In the genomic region with DNA sequence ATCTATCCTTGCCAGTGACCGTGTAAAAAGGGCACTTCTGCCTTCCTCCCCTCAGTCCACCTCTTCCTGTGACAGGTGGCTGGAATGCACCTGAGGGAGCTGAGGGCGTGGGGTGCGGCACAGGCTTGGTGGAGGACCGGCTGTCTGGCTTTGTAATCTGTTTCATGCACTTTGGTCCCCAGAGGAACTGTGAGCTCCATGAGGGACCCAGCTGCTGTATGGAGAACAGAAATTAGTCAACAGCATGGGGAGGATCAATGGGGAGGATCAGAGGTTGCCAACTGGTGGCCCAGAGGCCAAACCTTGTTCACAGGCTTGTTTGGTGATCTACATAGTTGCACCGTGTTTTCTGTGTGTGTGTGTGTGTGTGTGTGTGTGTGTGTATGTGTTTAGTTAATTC, we compare ENCODE assay signal across 1 cellular context.
TF ChIP-seq lines count a peak whose summit lies in the region.

No MANE protein-coding gene starts in this region.

TF ChIP-seq in HepG2, 621 proteins besides CTCF, POLR2A, EP300 and RAD21 (continued from another document and continues in another):
- TF ChIP-seq, protein P1, sequence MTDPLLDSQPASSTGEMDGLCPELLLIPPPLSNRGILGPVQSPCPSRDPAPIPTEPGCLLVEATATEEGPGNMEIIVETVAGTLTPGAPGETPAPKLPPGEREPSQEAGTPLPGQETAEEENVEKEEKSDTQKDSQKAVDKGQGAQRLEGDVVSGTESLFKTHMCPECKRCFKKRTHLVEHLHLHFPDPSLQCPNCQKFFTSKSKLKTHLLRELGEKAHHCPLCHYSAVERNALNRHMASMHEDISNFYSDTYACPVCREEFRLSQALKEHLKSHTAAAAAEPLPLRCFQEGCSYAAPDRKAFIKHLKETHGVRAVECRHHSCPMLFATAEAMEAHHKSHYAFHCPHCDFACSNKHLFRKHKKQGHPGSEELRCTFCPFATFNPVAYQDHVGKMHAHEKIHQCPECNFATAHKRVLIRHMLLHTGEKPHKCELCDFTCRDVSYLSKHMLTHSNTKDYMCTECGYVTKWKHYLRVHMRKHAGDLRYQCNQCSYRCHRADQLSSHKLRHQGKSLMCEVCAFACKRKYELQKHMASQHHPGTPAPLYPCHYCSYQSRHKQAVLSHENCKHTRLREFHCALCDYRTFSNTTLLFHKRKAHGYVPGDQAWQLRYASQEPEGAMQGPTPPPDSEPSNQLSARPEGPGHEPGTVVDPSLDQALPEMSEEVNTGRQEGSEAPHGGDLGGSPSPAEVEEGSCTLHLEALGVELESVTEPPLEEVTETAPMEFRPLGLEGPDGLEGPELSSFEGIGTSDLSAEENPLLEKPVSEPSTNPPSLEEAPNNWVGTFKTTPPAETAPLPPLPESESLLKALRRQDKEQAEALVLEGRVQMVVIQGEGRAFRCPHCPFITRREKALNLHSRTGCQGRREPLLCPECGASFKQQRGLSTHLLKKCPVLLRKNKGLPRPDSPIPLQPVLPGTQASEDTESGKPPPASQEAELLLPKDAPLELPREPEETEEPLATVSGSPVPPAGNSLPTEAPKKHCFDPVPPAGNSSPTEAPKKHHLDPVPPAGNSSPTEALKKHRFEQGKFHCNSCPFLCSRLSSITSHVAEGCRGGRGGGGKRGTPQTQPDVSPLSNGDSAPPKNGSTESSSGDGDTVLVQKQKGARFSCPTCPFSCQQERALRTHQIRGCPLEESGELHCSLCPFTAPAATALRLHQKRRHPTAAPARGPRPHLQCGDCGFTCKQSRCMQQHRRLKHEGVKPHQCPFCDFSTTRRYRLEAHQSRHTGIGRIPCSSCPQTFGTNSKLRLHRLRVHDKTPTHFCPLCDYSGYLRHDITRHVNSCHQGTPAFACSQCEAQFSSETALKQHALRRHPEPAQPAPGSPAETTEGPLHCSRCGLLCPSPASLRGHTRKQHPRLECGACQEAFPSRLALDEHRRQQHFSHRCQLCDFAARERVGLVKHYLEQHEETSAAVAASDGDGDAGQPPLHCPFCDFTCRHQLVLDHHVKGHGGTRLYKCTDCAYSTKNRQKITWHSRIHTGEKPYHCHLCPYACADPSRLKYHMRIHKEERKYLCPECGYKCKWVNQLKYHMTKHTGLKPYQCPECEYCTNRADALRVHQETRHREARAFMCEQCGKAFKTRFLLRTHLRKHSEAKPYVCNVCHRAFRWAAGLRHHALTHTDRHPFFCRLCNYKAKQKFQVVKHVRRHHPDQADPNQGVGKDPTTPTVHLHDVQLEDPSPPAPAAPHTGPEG (CRISPR knock-in tag; IDR thresholded peaks at IDR 0.05) = no peak
- TF ChIP-seq ZKSCAN8 (CRISPR knock-in tag; IDR thresholded peaks at IDR 0.05; ENCODE audit: borderline replicate concordance) (peak; percentile 94), ZNF337 (CRISPR knock-in tag; IDR thresholded peaks at IDR 0.05; ENCODE audit: borderline replicate concordance, low read depth) (no peak), PHF20 (CRISPR knock-in tag; IDR thresholded peaks at IDR 0.05) (no peak), ZNF691 (CRISPR knock-in tag; IDR thresholded peaks at IDR 0.05; ENCODE audit: borderline replicate concordance, low read depth) (peak; percentile 48; the same call in 1 of the 2 replicates), TBX2 (CRISPR knock-in tag; IDR thresholded peaks at IDR 0.05; ENCODE audit: borderline replicate concordance) (peak; percentile 86; the same call in 1 of the 2 replicates), TEAD3 (CRISPR knock-in tag; optimal IDR thresholded peaks at IDR 0.05; ENCODE audit: borderline replicate concordance) (peak; percentile 97), RARA (CRISPR knock-in tag; IDR thresholded peaks at IDR 0.05) (peak; percentile 82), AHDC1 (CRISPR knock-in tag; IDR thresholded peaks at IDR 0.05; ENCODE audit: borderline replicate concordance) (peak; percentile 83), MAZ (IDR thresholded peaks at IDR 0.05; ENCODE audit: borderline replicate concordance, low read depth, low read length) (no peak), MAZ (CRISPR knock-in tag; IDR thresholded peaks at IDR 0.05; ENCODE audit: low read depth) (peak; percentile 56; the same call in 1 of the 2 replicates), ZNF446 (CRISPR knock-in tag; IDR thresholded peaks at IDR 0.05) (no peak), BORCS8-MEF2B (CRISPR knock-in tag; IDR thresholded peaks at IDR 0.05) (peak; percentile 86), ZNF878 (CRISPR knock-in tag; IDR thresholded peaks at IDR 0.05) (no peak), ZNF317 (CRISPR knock-in tag; IDR thresholded peaks at IDR 0.05) (peak; percentile 86; the same call in 1 of the 2 replicates), ZNF788 (CRISPR knock-in tag; IDR thresholded peaks at IDR 0.05; ENCODE audit: borderline replicate concordance) (peak; percentile 56; the same call in 1 of the 2 replicates), NR2F6 (IDR thresholded peaks at IDR 0.05) (peak; percentile 84), NR2F6 (CRISPR knock-in tag; IDR thresholded peaks at IDR 0.05) (peak; percentile 85), SNAPC2 (CRISPR knock-in tag; IDR thresholded peaks at IDR 0.05) (0 out of 2 replicates have a peak, but pooled peaks have one; percentile 64), ZNF781 (CRISPR knock-in tag; IDR thresholded peaks at IDR 0.05; ENCODE audit: borderline replicate concordance, not compliant biosample characterization) (no peak), ZNF768 (CRISPR knock-in tag; IDR thresholded peaks at IDR 0.05) (peak; percentile 33; the same call in 1 of the 2 replicates), ZNF710 (CRISPR knock-in tag; IDR thresholded peaks at IDR 0.05; ENCODE audit: borderline replicate concordance) (peak; percentile 41; the same call in 1 of the 2 replicates), ELK4 (CRISPR knock-in tag; IDR thresholded peaks at IDR 0.05; ENCODE audit: borderline replicate concordance) (no peak), NR2F1 (CRISPR knock-in tag; IDR thresholded peaks at IDR 0.05) (peak; percentile 72 to 85), KLF13 (CRISPR knock-in tag; IDR thresholded peaks at IDR 0.05) (no peak), ZNF556 (CRISPR knock-in tag; IDR thresholded peaks at IDR 0.05; ENCODE audit: borderline replicate concordance) (peak; percentile 87; the same call in 1 of the 2 replicates), ZMAT3 (CRISPR knock-in tag; conservative IDR thresholded peaks at IDR 0.05) (peak; percentile 78; the same call in 1 of the 2 replicates), MIER2 (CRISPR knock-in tag; IDR thresholded peaks at IDR 0.05) (peak; percentile 67; the same call in 1 of the 2 replicates)
- TF ChIP-seq, protein P2, sequence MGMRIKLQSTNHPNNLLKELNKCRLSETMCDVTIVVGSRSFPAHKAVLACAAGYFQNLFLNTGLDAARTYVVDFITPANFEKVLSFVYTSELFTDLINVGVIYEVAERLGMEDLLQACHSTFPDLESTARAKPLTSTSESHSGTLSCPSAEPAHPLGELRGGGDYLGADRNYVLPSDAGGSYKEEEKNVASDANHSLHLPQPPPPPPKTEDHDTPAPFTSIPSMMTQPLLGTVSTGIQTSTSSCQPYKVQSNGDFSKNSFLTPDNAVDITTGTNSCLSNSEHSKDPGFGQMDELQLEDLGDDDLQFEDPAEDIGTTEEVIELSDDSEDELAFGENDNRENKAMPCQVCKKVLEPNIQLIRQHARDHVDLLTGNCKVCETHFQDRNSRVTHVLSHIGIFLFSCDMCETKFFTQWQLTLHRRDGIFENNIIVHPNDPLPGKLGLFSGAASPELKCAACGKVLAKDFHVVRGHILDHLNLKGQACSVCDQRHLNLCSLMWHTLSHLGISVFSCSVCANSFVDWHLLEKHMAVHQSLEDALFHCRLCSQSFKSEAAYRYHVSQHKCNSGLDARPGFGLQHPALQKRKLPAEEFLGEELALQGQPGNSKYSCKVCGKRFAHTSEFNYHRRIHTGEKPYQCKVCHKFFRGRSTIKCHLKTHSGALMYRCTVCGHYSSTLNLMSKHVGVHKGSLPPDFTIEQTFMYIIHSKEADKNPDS (CRISPR knock-in tag; IDR thresholded peaks at IDR 0.05) = peak; percentile 97
- TF ChIP-seq, protein P3, sequence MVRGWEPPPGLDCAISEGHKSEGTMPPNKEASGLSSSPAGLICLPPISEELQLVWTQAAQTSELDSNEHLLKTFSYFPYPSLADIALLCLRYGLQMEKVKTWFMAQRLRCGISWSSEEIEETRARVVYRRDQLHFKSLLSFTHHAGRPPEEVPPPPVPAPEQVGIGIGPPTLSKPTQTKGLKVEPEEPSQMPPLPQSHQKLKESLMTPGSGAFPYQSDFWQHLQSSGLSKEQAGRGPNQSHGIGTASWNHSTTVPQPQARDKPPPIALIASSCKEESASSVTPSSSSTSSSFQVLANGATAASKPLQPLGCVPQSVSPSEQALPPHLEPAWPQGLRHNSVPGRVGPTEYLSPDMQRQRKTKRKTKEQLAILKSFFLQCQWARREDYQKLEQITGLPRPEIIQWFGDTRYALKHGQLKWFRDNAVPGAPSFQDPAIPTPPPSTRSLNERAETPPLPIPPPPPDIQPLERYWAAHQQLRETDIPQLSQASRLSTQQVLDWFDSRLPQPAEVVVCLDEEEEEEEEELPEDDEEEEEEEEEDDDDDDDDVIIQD (CRISPR knock-in tag; IDR thresholded peaks at IDR 0.05; ENCODE audit: low read depth) = peak; percentile 68
- TF ChIP-seq, protein P4, sequence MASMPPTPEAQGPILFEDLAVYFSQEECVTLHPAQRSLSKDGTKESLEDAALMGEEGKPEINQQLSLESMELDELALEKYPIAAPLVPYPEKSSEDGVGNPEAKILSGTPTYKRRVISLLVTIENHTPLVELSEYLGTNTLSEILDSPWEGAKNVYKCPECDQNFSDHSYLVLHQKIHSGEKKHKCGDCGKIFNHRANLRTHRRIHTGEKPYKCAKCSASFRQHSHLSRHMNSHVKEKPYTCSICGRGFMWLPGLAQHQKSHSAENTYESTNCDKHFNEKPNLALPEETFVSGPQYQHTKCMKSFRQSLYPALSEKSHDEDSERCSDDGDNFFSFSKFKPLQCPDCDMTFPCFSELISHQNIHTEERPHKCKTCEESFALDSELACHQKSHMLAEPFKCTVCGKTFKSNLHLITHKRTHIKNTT (CRISPR knock-in tag; IDR thresholded peaks at IDR 0.05) = no peak
- TF ChIP-seq, protein P5, sequence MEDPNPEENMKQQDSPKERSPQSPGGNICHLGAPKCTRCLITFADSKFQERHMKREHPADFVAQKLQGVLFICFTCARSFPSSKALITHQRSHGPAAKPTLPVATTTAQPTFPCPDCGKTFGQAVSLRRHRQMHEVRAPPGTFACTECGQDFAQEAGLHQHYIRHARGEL (CRISPR knock-in tag; IDR thresholded peaks at IDR 0.05) = 0 out of 2 replicates have a peak, but pooled peaks have one; percentile 5
